In the genomic region with DNA sequence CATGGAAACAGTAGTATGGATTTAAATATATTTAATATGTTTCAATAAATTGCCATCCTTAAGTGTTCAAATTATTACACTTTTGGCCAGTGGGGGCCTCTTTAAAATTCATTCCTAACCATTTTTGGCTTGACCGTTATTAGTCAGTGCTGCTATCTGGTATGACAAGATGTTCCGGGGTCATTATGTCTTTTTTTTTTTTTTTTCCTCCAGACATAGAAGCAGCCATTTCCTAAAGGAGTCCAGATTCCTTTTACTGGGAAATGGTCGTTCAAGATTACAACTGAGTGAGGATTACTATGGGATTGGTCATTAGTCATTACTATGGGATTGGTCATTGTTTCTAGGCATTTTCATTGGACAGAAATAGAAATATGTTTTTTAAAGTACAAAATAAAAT, we compare ENCODE assay signal across 18 cellular contexts.
"Had no signal": no experiment of that assay in that cellular context is flagged by ENCODE, and none has a peak within 500 bp of the region (broad histone marks: within the 10 kb centered on the region; RNA-seq: fewer than 3 reads in every experiment).

No MANE protein-coding gene starts in this region.

- H3K4me3 Mint-ChIP-seq: activated naive CD8-positive, alpha-beta T cell treated with anti-CD3 and anti-CD28 coated beads, Interleukin-2, amount 10 ng/mL, durations not matched to agents 7 days and 5 days; activated T-helper 1 cell treated with anti-CD3 and anti-CD28 coated beads, Interleukin-12 subunit alpha, Interleukin-12 subunit beta, Interleukin-2, Interleukin-4 antibody, amounts not matched to agents 30 ng/mL and 10 ng/mL and 1 ng/mL, durations not matched to agents 14 hours and 24 hours and 36 hours; endodermal cell; naive thymus-derived CD8-positive, alpha-beta T cell; T-helper 2 cell treated with Interferon-gamma antibody and Interleukin-4, amounts not matched to agents 5 μg/mL and 100 μg/mL, for 36 hours had no signal

- DNase-seq: activated CD4-positive, alpha-beta T cell treated with anti-CD3 and anti-CD28 coated beads, Interleukin-2, amount 50 U/mL, for 1 hour; activated CD8-positive, alpha-beta memory T cell treated with anti-CD3 and anti-CD28 coated beads for 24 hours; activated naive CD8-positive, alpha-beta T cell treated with anti-CD3 and anti-CD28 coated beads, Interleukin-2, amount 10 ng/mL, durations not matched to agents 7 days and 5 days; anterior cingulate cortex; dorsolateral prefrontal cortex; endodermal cell; mammary epithelial cell; mucosa of descending colon; naive thymus-derived CD8-positive, alpha-beta T cell; posterior cingulate gyrus; small intestine; stimulated activated CD4-positive, alpha-beta T cell treated with anti-CD3 and anti-CD28 coated beads, Interleukin-4, amount 100 ng/mL, for 24 hours; stimulated activated naive CD4-positive, alpha-beta T cell; transverse colon had no signal

- H3K27ac Mint-ChIP-seq: activated naive CD8-positive, alpha-beta T cell treated with anti-CD3 and anti-CD28 coated beads, Interleukin-2, amount 10 ng/mL, durations not matched to agents 7 days and 5 days; activated T-helper 1 cell treated with anti-CD3 and anti-CD28 coated beads, Interleukin-12 subunit alpha, Interleukin-12 subunit beta, Interleukin-2, Interleukin-4 antibody, amounts not matched to agents 30 ng/mL and 10 ng/mL and 1 ng/mL, durations not matched to agents 14 hours and 24 hours and 36 hours; naive thymus-derived CD8-positive, alpha-beta T cell; T-helper 2 cell treated with Interferon-gamma antibody and Interleukin-4, amounts not matched to agents 5 μg/mL and 100 μg/mL, for 36 hours had no signal

- H3K27me3 Mint-ChIP-seq: activated naive CD8-positive, alpha-beta T cell treated with anti-CD3 and anti-CD28 coated beads, Interleukin-2, amount 10 ng/mL, durations not matched to agents 7 days and 5 days; naive thymus-derived CD8-positive, alpha-beta T cell had no signal

- ATAC-seq: activated CD4-positive, CD25-positive, alpha-beta regulatory T cell treated with anti-CD3 and anti-CD28 coated beads, Interleukin-2, amount 50 U/mL, for 24 hours; left lobe of liver; mucosa of descending colon; naive thymus-derived CD8-positive, alpha-beta T cell had no signal

- H3K4me1 Mint-ChIP-seq: naive thymus-derived CD8-positive, alpha-beta T cell had no signal
